In genomic region chr1:33455537-33456301, GRCh38 we compare ENCODE assay signal across 8 cellular contexts. TPM values are rescaled to one million over a fixed set of nuclear protein-coding genes. Genes with fewer than 3 reads are reported as not detected.
DNase-seq lines count a peak whose midpoint lies in the region; ATAC-seq, FAIRE-seq and TF ChIP-seq lines count a peak whose summit lies in the region.

No MANE protein-coding gene starts in this region.

- peaks cover 4% of the 10 kb centered on the region for H3K4me1 ChIP-seq in smooth muscle cell (ENCODE audit: low read depth)

- CTCF ChIA-PET in AG04449 (lab: Yijun Ruan, JAX): interaction anchor here (0.6 to 7.1 kb wide), 41 partner anchors 8 to 361 kb away, joined by 3 to 124 read pairs (median 5); partner anchors contain the start of genes A3GALT2 and PHC2

- H3K27me3 ChIP-seq in smooth muscle cell (ENCODE audit: low read depth): no peaks in the 10 kb centered on the region

- H3K9me3 ChIP-seq in smooth muscle cell (replicated peaks; ENCODE audit: low read depth): no peaks in the 10 kb centered on the region

- H3K27ac ChIP-seq in smooth muscle cell (ENCODE audit: low read depth): no peak overlapping the region

- H3K9me3 Mint-ChIP-seq in brain: peaks cover 0 to 9% (median 0%) of the 10 kb centered on the region in 5 experiments

- no peak overlapping the region for H3K9ac ChIP-seq in smooth muscle cell (ENCODE audit: low read depth)

- no peaks in the 10 kb centered on the region for H3F3A ChIP-seq in smooth muscle cell (ENCODE audit: low read depth)

- H3K27ac Mint-ChIP-seq in brain: peak overlapping the region in 3 of 5 experiments; percentile 4 to 76 (median 19)

- no peaks in the 10 kb centered on the region for H4K20me1 ChIP-seq in smooth muscle cell (ENCODE audit: low read depth)

- POLR2A ChIA-PET in AG04449 (lab: Yijun Ruan, JAX): interaction anchor here (0.9 kb wide), 1 partner anchor 22 kb away, joined by 3 read pairs; no protein-coding TSS in a partner anchor

- H3K79me2 ChIP-seq in smooth muscle cell (ENCODE audit: low read depth): no peaks in the 10 kb centered on the region

- H2AFZ ChIP-seq in smooth muscle cell (ENCODE audit: low read depth): peak overlapping the region; percentile 75

- H3K36me3 Mint-ChIP-seq in brain: no peaks in the 10 kb centered on the region

- no peaks in the 10 kb centered on the region for H3K36me3 ChIP-seq in smooth muscle cell (ENCODE audit: low read depth)

- H3K4me3 ChIP-seq in AG04449 (ENCODE audit: low read depth, low read length) (no peak overlapping the region), smooth muscle cell (no peak overlapping the region)
- H3K4me3 ChIP-seq in Jurkat, Clone E6-1 (ENCODE audit: low read length): no peak overlapping the region

- ATAC-seq in GM21423 (IDR thresholded peaks at IDR 0.05; ENCODE audit: unreplicated experiment): no peak

- peaks cover 10% of the 10 kb centered on the region for H3K4me1 Mint-ChIP-seq in brain

- FAIRE-seq in RCC 7860 (lab: Jason Lieb, UNC): no peak

- WGBS in smooth muscle cell (ENCODE audit: low lambda C conversion rate): 68% methylated on average over 6 of the region's 6 CpGs

- no peak overlapping the region for H3K4me2 ChIP-seq in smooth muscle cell

- H3K4me3 Mint-ChIP-seq in brain: no peak overlapping the region

- peak; percentile 77 for DNase-seq in AG04449 (ENCODE audit: low read depth, low spot score)
- peak; percentile 83 for DNase-seq in GM04504 (ENCODE audit: low read depth)
- DNase-seq in Jurkat, Clone E6-1 (ENCODE audit: low read depth, low spot score): peak; percentile 77
- peak; percentile 67 for DNase-seq in RCC 7860 (ENCODE audit: low spot score)
- DNase-seq in iPS-NIHi7 (ENCODE audit: extremely low spot score): peak; percentile 80
- DNase-seq in smooth muscle cell (lab: John Stamatoyannopoulos, UW; ENCODE audit: unreplicated experiment): no peak

- peak; percentile 87 for TF ChIP-seq CTCF in AG04449 (IDR thresholded peaks at IDR 0.05; ENCODE audit: insufficient read depth, low read length, missing control alignments)
- peak; percentile 78 to 79 for TF ChIP-seq CTCF in brain (conservative IDR thresholded peaks at IDR 0.05)
- TF ChIP-seq CTCF in smooth muscle cell (IDR thresholded peaks at IDR 0.05; ENCODE audit: borderline replicate concordance, insufficient read depth, poor library complexity, severe bottlenecking): peak; percentile 56

- peaks cover 16% of the 10 kb centered on the region for H3K27me3 Mint-ChIP-seq in brain

RNA-seq across cellular contexts. Expression of gene ZSCAN20, which starts 16.7 kb away (rescaled TPM):
- 2.7 TPM for polyA plus RNA-seq in Jurkat, Clone E6-1 (2012; ENCODE audit: insufficient read depth, insufficient read length)
- 2.0 TPM for polyA plus RNA-seq in brain (ENCODE audit: insufficient read depth, low read depth, low replicate concordance)
- 3.8 and 9.0 TPM in 2 replicates for total RNA-seq in smooth muscle cell
- polyA plus RNA-seq in smooth muscle cell: 0.84 and 2.3 TPM in 2 replicates

RNA-seq across cellular contexts. Expression of gene PHC2, which starts 24.8 kb away (rescaled TPM):
- polyA plus RNA-seq in Jurkat, Clone E6-1 (2012; ENCODE audit: insufficient read depth, insufficient read length): 51.3 TPM
- polyA plus RNA-seq in brain (ENCODE audit: insufficient read depth, low read depth, low replicate concordance): 218 TPM
- 42.4 and 54.9 TPM in 2 replicates for total RNA-seq in smooth muscle cell
- polyA plus RNA-seq in smooth muscle cell: 90.9 and 109 TPM in 2 replicates
